In the genomic region with DNA sequence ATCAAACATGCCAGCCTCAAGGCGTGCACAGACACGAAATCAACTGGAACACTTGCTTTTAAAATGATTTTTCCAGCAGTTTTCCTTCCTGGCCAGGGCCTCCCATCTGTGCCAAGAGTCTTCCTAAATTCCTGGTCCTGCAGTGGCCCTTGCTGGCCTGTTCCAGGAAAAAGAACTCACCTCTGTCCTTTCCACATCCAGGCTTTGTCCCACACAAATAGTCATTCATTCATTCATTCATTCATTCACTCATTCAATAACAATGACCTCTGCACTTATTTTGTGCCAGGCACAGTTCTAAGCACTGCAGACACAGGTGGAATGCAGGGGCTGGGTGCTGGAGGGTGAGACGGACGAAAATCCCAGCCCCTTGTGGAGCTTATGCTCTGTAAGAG, we compare ENCODE assay signal across 1 cellular context.
TF ChIP-seq lines count a peak whose summit lies in the region.

No MANE protein-coding gene starts in this region.

TF ChIP-seq in GM12878, 131 proteins besides CTCF, POLR2A, EP300 and RAD21 (continued from another document):
- TF ChIP-seq ZZZ3 (IDR thresholded peaks at IDR 0.05; ENCODE audit: control insufficient read depth, insufficient read length, low read depth) (no peak), PML (IDR thresholded peaks at IDR 0.05; ENCODE audit: low read length) (no peak)
- TF ChIP-seq, protein P1, sequence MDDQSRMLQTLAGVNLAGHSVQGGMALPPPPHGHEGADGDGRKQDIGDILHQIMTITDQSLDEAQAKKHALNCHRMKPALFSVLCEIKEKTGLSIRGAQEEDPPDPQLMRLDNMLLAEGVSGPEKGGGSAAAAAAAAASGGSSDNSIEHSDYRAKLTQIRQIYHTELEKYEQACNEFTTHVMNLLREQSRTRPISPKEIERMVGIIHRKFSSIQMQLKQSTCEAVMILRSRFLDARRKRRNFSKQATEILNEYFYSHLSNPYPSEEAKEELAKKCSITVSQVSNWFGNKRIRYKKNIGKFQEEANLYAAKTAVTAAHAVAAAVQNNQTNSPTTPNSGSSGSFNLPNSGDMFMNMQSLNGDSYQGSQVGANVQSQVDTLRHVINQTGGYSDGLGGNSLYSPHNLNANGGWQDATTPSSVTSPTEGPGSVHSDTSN (IDR thresholded peaks at IDR 0.05; ENCODE audit: insufficient replicate concordance, low read depth, low read length), result no peak
